ENCODE assay signal across 2 cellular contexts in genomic region chr18:56890632-56891031, GRCh38.
TF ChIP-seq lines count a peak whose summit lies in the region.

No MANE protein-coding gene starts in this region.

TF ChIP-seq in GM23338, 12 proteins besides CTCF, POLR2A, EP300 and RAD21:
- no peak for TF ChIP-seq ZNF462 (CRISPR knock-in tag; IDR thresholded peaks at IDR 0.05)
- TF ChIP-seq EZH2 (IDR thresholded peaks at IDR 0.05; ENCODE audit: low read depth, unreplicated experiment): no peak
- no peak for TF ChIP-seq REST (IDR thresholded peaks at IDR 0.05; ENCODE audit: unreplicated experiment)
- TF ChIP-seq JUNB (IDR thresholded peaks at IDR 0.05; ENCODE audit: unreplicated experiment): no peak
- TF ChIP-seq STAT1 (IDR thresholded peaks at IDR 0.05; ENCODE audit: unreplicated experiment): no peak
- TF ChIP-seq ETS1 (IDR thresholded peaks at IDR 0.05): no peak
- TF ChIP-seq POLR2AphosphoS5 (IDR thresholded peaks at IDR 0.05; ENCODE audit: low read depth): no peak
- TF ChIP-seq CREB1 (CRISPR knock-in tag; IDR thresholded peaks at IDR 0.05; ENCODE audit: low read depth): no peak

TF ChIP-seq in SK-N-SH, 30 proteins besides CTCF, POLR2A, EP300 and RAD21 (continued from another document):
- TF ChIP-seq MAX (IDR thresholded peaks at IDR 0.05; ENCODE audit: low read depth) (peak; percentile 70; the same call in 1 of the 2 replicates), TAF1 (IDR thresholded peaks at IDR 0.05; ENCODE audit: borderline replicate concordance, low read depth, low read length) (peak; percentile 19; the same call in 1 of the 2 replicates), REST (IDR thresholded peaks at IDR 0.05; ENCODE audit: low read depth, low read length) (no peak), TCF12 (IDR thresholded peaks at IDR 0.05) (peak; percentile 98), FOSL2 (IDR thresholded peaks at IDR 0.05; ENCODE audit: borderline replicate concordance, low read depth) (peak; percentile 94), SMC3 (IDR thresholded peaks at IDR 0.05; ENCODE audit: low read depth, low read length) (no peak), TEAD4 (IDR thresholded peaks at IDR 0.05; ENCODE audit: borderline replicate concordance, insufficient read depth) (peak; percentile 90; the same call in 1 of the 2 replicates), ZBTB33 (IDR thresholded peaks at IDR 0.05; ENCODE audit: borderline replicate concordance, low read depth) (peak; percentile 13; the same call in 1 of the 2 replicates), USF1 (IDR thresholded peaks at IDR 0.05; ENCODE audit: borderline replicate concordance, low read depth) (0 out of 2 replicates have a peak, but pooled peaks have one; percentile 6), ELF1 (IDR thresholded peaks at IDR 0.05) (no peak), RXRA (IDR thresholded peaks at IDR 0.05; ENCODE audit: borderline replicate concordance, low read depth) (peak; percentile 41; the same call in 1 of the 2 replicates), USF2 (IDR thresholded peaks at IDR 0.05; ENCODE audit: borderline replicate concordance, low read depth, low read length) (no peak), SIN3A (IDR thresholded peaks at IDR 0.05; ENCODE audit: borderline replicate concordance, low read depth, low read length) (peak; percentile 53; the same call in 1 of the 2 replicates), EZH2phosphoT487 (IDR thresholded peaks at IDR 0.05; ENCODE audit: borderline replicate concordance, low read depth) (no peak), MXI1 (IDR thresholded peaks at IDR 0.05; ENCODE audit: low read depth, low read length) (no peak), FOXJ3 (CRISPR knock-in tag; IDR thresholded peaks at IDR 0.05) (no peak)
